11 cellular contexts compared by ENCODE assay signal in genomic region chr12:21607701-21608100, GRCh38. TPM values are rescaled to one million over a fixed set of nuclear protein-coding genes. Genes with fewer than 3 reads are reported as not detected.
DNase-seq lines count a peak whose midpoint lies in the region; TF ChIP-seq lines count a peak whose summit lies in the region.
"Had no signal": no experiment of that assay in that cellular context is flagged by ENCODE, and none has a peak within 500 bp of the region (broad histone marks: within the 10 kb centered on the region; RNA-seq: fewer than 3 reads in every experiment).

No MANE protein-coding gene starts in this region.

- no peak overlapping the region for H3K4me3 ChIP-seq in foreskin fibroblast (ENCODE audit: low read depth in 1 of 2, low read length in 2 of 2)
- H3K4me3 ChIP-seq: BLaER1 treated with 17β-estradiol and CSF1 and Interleukin-3, amounts not matched to agents 10 nM and 100 nM had no signal

- no peaks in the 10 kb centered on the region for H3K27me3 Mint-ChIP-seq in nephron progenitor cell (ENCODE audit: low read depth, poor library complexity)

- H3K4me1 Mint-ChIP-seq in nephron progenitor cell, result peaks cover 4% of the 10 kb centered on the region

- no peaks in the 10 kb centered on the region for H3K9me3 Mint-ChIP-seq in nephron progenitor cell

- H3K27ac Mint-ChIP-seq in nephron progenitor cell, result no peak overlapping the region

- H3K4me3 Mint-ChIP-seq in nephron progenitor cell, result no peak overlapping the region

- TF ChIP-seq CTCF in foreskin fibroblast (IDR thresholded peaks at IDR 0.05; ENCODE audit: low read depth, low read length) (no peak), nephron progenitor cell (IDR thresholded peaks at IDR 0.05) (no peak)

- DNase-seq in NCI-H748 (lab: John Stamatoyannopoulos, UW; ENCODE audit: unreplicated experiment) (peak; percentile 16), NCI-H748 treated with DMSO at 0.1 percent for 48 hours (lab: John Stamatoyannopoulos, UW) (no peak), RPMI7951 (ENCODE audit: low read depth) (peak; percentile 18), foreskin fibroblast (peak; percentile 2 to 17), stromal cell of bone marrow (ENCODE audit: low read depth) (peak; percentile 12), NCI-H187 (lab: John Stamatoyannopoulos, UW) (no peak), nephron progenitor cell (no peak)
- DNase-seq in activated CD4-positive, CD25-positive, alpha-beta regulatory T cell (lab: John Stamatoyannopoulos, UW), result no peak
- DNase-seq: left cardiac atrium, NCI-H2227 treated with DMSO at 0.1 percent for 48 hours had no signal

- no peaks in the 10 kb centered on the region for H3K36me3 Mint-ChIP-seq in nephron progenitor cell (ENCODE audit: low read depth)

RNA-seq across cellular contexts. Expression of gene GYS2, which starts 3.1 kb away (rescaled TPM):
- not detected in 2 replicates for total RNA-seq in RPMI7951 (2014; rRNA removed; shearing (Covaris generic))

RNA-seq across cellular contexts. Expression of gene LDHB, which starts 49.9 kb away (rescaled TPM):
- total RNA-seq in RPMI7951 (2014; rRNA removed; shearing (Covaris generic)), result 629 and 669 TPM in 2 replicates

Comparison
In these comparisons a context has a peak if more than half of its experiments do, and no peak if none do; other contexts are left out.
1. DNase-seq: peak in NCI-H748 (single experiment), RPMI7951 (single experiment), foreskin fibroblast (2 of 2) and stromal cell of bone marrow (single experiment); none in NCI-H748 treated with DMSO at 0.1 percent for 48 hours (single experiment), NCI-H187 (0 of 2), activated CD4-positive, CD25-positive, alpha-beta regulatory T cell (0 of 4) and nephron progenitor cell (single experiment).